20 cellular contexts compared by ENCODE assay signal in genomic region chr3:69359339-69359893, GRCh38.
"Had no signal": no experiment of that assay in that cellular context is flagged by ENCODE, and none has a peak within 500 bp of the region (broad histone marks: within the 10 kb centered on the region; RNA-seq: fewer than 3 reads in every experiment).

No MANE protein-coding gene starts in this region.

- ATAC-seq: gastrocnemius medialis; naive thymus-derived CD4-positive, alpha-beta T cell had no signal

- H3K4me3 ChIP-seq: dorsolateral prefrontal cortex, esophagus muscularis mucosa, gastrocnemius medialis, hepatocyte, thyroid gland, upper lobe of left lung, uterus had no signal

- H3K27ac ChIP-seq: epithelial cell of prostate, gastrocnemius medialis, hepatocyte, neutrophil, upper lobe of left lung, uterus had no signal

- FAIRE-seq: colon, kidney, small intestine had no signal

- H3K9me3 ChIP-seq: esophagus muscularis mucosa, gastrocnemius medialis, neutrophil, thyroid gland, uterus had no signal

- H3K79me2 ChIP-seq: hepatocyte had no signal

- H3K4me1 ChIP-seq: esophagus muscularis mucosa, gastrocnemius medialis, uterus had no signal

- H3K36me3 ChIP-seq: esophagus muscularis mucosa, gastrocnemius medialis, neutrophil, thyroid gland, upper lobe of left lung, uterus had no signal

- H3K4me3 Mint-ChIP-seq: naive thymus-derived CD4-positive, alpha-beta T cell had no signal

- H3K4me2 ChIP-seq: hepatocyte had no signal

- H3K27me3 ChIP-seq: dorsolateral prefrontal cortex, esophagus muscularis mucosa, gastrocnemius medialis, hepatocyte, neutrophil, thyroid gland, upper lobe of left lung, uterus had no signal

- DNase-seq: dorsolateral prefrontal cortex; effector CD8-positive, alpha-beta T cell; gastrocnemius medialis; glutamatergic neuron; kidney; left cardiac atrium; mammary epithelial cell; naive thymus-derived CD4-positive, alpha-beta T cell; posterior cingulate gyrus; small intestine; stimulated activated CD4-positive, alpha-beta T cell treated with anti-CD3 and anti-CD28 coated beads, Interleukin-12 subunit alpha, Interleukin-12 subunit beta, amount 100 ng/mL, for 4 hours; stimulated activated naive CD4-positive, alpha-beta T cell treated with Interleukin-2 at 50 U/mL for 16 hours; thyroid gland; upper lobe of left lung; uterus had no signal

- H2AFZ ChIP-seq: hepatocyte had no signal
